ENCODE assay signal across 9 cellular contexts in genomic region chr6:14784596-14785360, GRCh38.
DNase-seq lines count a peak whose midpoint lies in the region; ATAC-seq, FAIRE-seq and TF ChIP-seq lines count a peak whose summit lies in the region.
"Had no signal": no experiment of that assay in that cellular context is flagged by ENCODE, and none has a peak within 500 bp of the region (broad histone marks: within the 10 kb centered on the region; RNA-seq: fewer than 3 reads in every experiment).

No MANE protein-coding gene starts in this region.

- peaks cover 3% of the 10 kb centered on the region for H3K36me3 Mint-ChIP-seq in activated CD4-positive, alpha-beta T cell treated with anti-CD3 and anti-CD28 coated beads for 36 hours (ENCODE audit: low read depth)
- H3K36me3 Mint-ChIP-seq in progenitor cell of endocrine pancreas (ENCODE audit: insufficient read depth): no peaks in the 10 kb centered on the region
- no peaks in the 10 kb centered on the region for H3K36me3 Mint-ChIP-seq in stimulated activated naive B cell treated with anti-CD40 and anti-IgM and Interleukin-4, amounts not matched to agents 10 μg/mL and 1 μg/mL and 100 μg/mL, for 72 hours

- peaks cover 6% of the 10 kb centered on the region for H3K9me3 Mint-ChIP-seq in activated CD4-positive, alpha-beta T cell treated with anti-CD3 and anti-CD28 coated beads for 36 hours (ENCODE audit: low read depth)
- H3K9me3 Mint-ChIP-seq in progenitor cell of endocrine pancreas (ENCODE audit: low read depth): peaks cover 3% of the 10 kb centered on the region
- peaks cover 0 to 3% of the 10 kb centered on the region in 2 donors for H3K9me3 Mint-ChIP-seq in stimulated activated naive B cell treated with anti-CD40 and anti-IgM and Interleukin-4, amounts not matched to agents 10 μg/mL and 1 μg/mL and 100 μg/mL, for 72 hours

- TF ChIP-seq CTCF in bronchial epithelial cell (IDR thresholded peaks at IDR 0.05; ENCODE audit: insufficient read depth, low read length, severe bottlenecking): no peak
- no peak for TF ChIP-seq CTCF in progenitor cell of endocrine pancreas (IDR thresholded peaks at IDR 0.05; ENCODE audit: unreplicated experiment)
- TF ChIP-seq CTCF in PC-9 (conservative IDR thresholded peaks at IDR 0.05): no peak

- no peaks in the 10 kb centered on the region for H3K9me2 ChIP-seq in PC-9 (ENCODE audit: insufficient read depth)

- no peaks in the 10 kb centered on the region for H3K4me1 ChIP-seq in PC-9 (replicated peaks; ENCODE audit: insufficient read depth)

- H3K27me3 Mint-ChIP-seq in activated CD4-positive, alpha-beta T cell treated with anti-CD3 and anti-CD28 coated beads for 36 hours: no peaks in the 10 kb centered on the region
- H3K27me3 Mint-ChIP-seq in progenitor cell of endocrine pancreas: no peaks in the 10 kb centered on the region
- H3K27me3 Mint-ChIP-seq in stimulated activated naive B cell treated with anti-CD40 and anti-IgM and Interleukin-4, amounts not matched to agents 10 μg/mL and 1 μg/mL and 100 μg/mL, for 72 hours: no peaks in the 10 kb centered on the region
- H3K27me3 Mint-ChIP-seq: activated B cell treated with CpG ODN at 0.5 μM for 24 hours had no signal

- intact Hi-C loops in activated CD4-positive, alpha-beta T cell treated with anti-CD3 and anti-CD28 coated beads for 36 hours (cut with DNase I, micrococcal nuclease): loop anchor here in 1 of 2 experiments (5.0 kb wide), 1 partner anchor 37 kb away; no protein-coding TSS in a partner anchor
- intact Hi-C loops in PC-9 (cut with micrococcal nuclease; ENCODE audit: unreplicated experiment): no loop called here

- no peak overlapping the region for H3K4me2 ChIP-seq in PC-9

- H3K79me2 ChIP-seq in PC-9 (ENCODE audit: low read depth): no peaks in the 10 kb centered on the region

- no peaks in the 10 kb centered on the region for H3F3A ChIP-seq in PC-9 (ENCODE audit: insufficient read depth, low read depth)

- peak; percentile 66 for ATAC-seq in activated CD4-positive, alpha-beta T cell treated with anti-CD3 and anti-CD28 coated beads for 36 hours
- ATAC-seq in stimulated activated naive B cell treated with anti-CD40 and anti-IgM and Interleukin-4, amounts not matched to agents 10 μg/mL and 1 μg/mL and 100 μg/mL, for 72 hours (replicated peaks): no peak

- POLR2A ChIA-PET in activated CD4-positive, alpha-beta T cell treated with anti-CD3 and anti-CD28 coated beads for 36 hours (lab: Charles Lee): interaction anchor here (0.6 kb wide), 1 partner anchor 300 kb away, joined by 3 read pairs; no protein-coding TSS in a partner anchor
- POLR2A ChIA-PET in PC-9 (lab: Charles Lee; ENCODE audit: unreplicated experiment): no interaction called here

- no peak overlapping the region for H3K27ac ChIP-seq in PC-9

- H3K36me3 ChIP-seq in bronchial epithelial cell (ENCODE audit: control insufficient read depth, insufficient read depth, low read length) (no peaks in the 10 kb centered on the region), PC-9 (ENCODE audit: low read depth) (no peaks in the 10 kb centered on the region)

- peak overlapping the region; percentile 38 for H3K4me3 Mint-ChIP-seq in activated CD4-positive, alpha-beta T cell treated with anti-CD3 and anti-CD28 coated beads for 36 hours
- peak overlapping the region; percentile 2 for H3K4me3 Mint-ChIP-seq in progenitor cell of endocrine pancreas (ENCODE audit: low read depth)
- no peak overlapping the region for H3K4me3 Mint-ChIP-seq in stimulated activated naive B cell treated with anti-CD40 and anti-IgM and Interleukin-4, amounts not matched to agents 10 μg/mL and 1 μg/mL and 100 μg/mL, for 72 hours
- H3K4me3 Mint-ChIP-seq: activated B cell treated with CpG ODN at 0.5 μM for 24 hours had no signal

- H2AFZ ChIP-seq in PC-9: no peak overlapping the region

- H3K27me3 ChIP-seq in bronchial epithelial cell (ENCODE audit: control insufficient read depth, insufficient read depth, low read length) (no peaks in the 10 kb centered on the region), PC-9 (ENCODE audit: insufficient read depth, low read depth) (no peaks in the 10 kb centered on the region)

- DNase-seq in activated CD4-positive, alpha-beta T cell treated with anti-CD3 and anti-CD28 coated beads for 36 hours: peak; percentile 42
- DNase-seq in activated CD4-positive, alpha-beta T cell treated with anti-CD3 and anti-CD28 coated beads for 1 hour: no peak
- DNase-seq in NCI-H748 treated with DMSO at 0.1 percent for 48 hours (lab: John Stamatoyannopoulos, UW): peak; percentile 97
- DNase-seq in bronchial epithelial cell (ENCODE audit: low read depth): peak; percentile 46
- DNase-seq in progenitor cell of endocrine pancreas (ENCODE audit: low spot score, unreplicated experiment): no peak
- no peak for DNase-seq in stimulated activated naive B cell treated with anti-CD40 and anti-IgM and Interleukin-4, amounts not matched to agents 10 μg/mL and 1 μg/mL and 100 μg/mL, for 72 hours
- no peak for DNase-seq in urothelium cell line (ENCODE audit: low spot score)
- no peak for DNase-seq in PC-9
- DNase-seq: activated B cell treated with CpG ODN at 0.5 μM for 24 hours had no signal

- peaks cover 43% of the 10 kb centered on the region for H3K4me1 Mint-ChIP-seq in activated CD4-positive, alpha-beta T cell treated with anti-CD3 and anti-CD28 coated beads for 36 hours
- peaks cover 19% of the 10 kb centered on the region for H3K4me1 Mint-ChIP-seq in progenitor cell of endocrine pancreas (ENCODE audit: low read depth)
- H3K4me1 Mint-ChIP-seq in stimulated activated naive B cell treated with anti-CD40 and anti-IgM and Interleukin-4, amounts not matched to agents 10 μg/mL and 1 μg/mL and 100 μg/mL, for 72 hours: peaks cover 6 to 23% of the 10 kb centered on the region in 2 donors

- no peaks in the 10 kb centered on the region for H4K20me1 ChIP-seq in PC-9 (ENCODE audit: insufficient read depth)

- H3K4me3 ChIP-seq in bronchial epithelial cell (ENCODE audit: low read depth, low read length) (no peak overlapping the region), PC-9 (no peak overlapping the region)

- CTCF ChIA-PET in activated CD4-positive, alpha-beta T cell treated with anti-CD3 and anti-CD28 coated beads for 36 hours (lab: Charles Lee): interaction anchor here (0.9 to 1.4 kb wide), 2 partner anchors 14 to 34 kb away, joined by 4 to 5 read pairs; no protein-coding TSS in a partner anchor
- CTCF ChIA-PET in PC-9 (lab: Charles Lee): no interaction called here

- BruUV-seq in PC-9 (replicated peaks; lab: Mats Ljungman, UMichigan): no TSS peak

- H3K9me3 ChIP-seq in PC-9 (ENCODE audit: insufficient read depth, low read depth): no peaks in the 10 kb centered on the region

- H3K27ac Mint-ChIP-seq in activated CD4-positive, alpha-beta T cell treated with anti-CD3 and anti-CD28 coated beads for 36 hours: peak overlapping the region; percentile 81
- H3K27ac Mint-ChIP-seq in progenitor cell of endocrine pancreas: peak overlapping the region; percentile 67
- H3K27ac Mint-ChIP-seq in stimulated activated naive B cell treated with anti-CD40 and anti-IgM and Interleukin-4, amounts not matched to agents 10 μg/mL and 1 μg/mL and 100 μg/mL, for 72 hours: no peak overlapping the region
- H3K27ac Mint-ChIP-seq: activated B cell treated with CpG ODN at 0.5 μM for 24 hours had no signal

- no peak for FAIRE-seq in bronchial epithelial cell (lab: Jason Lieb, UNC)
- no peak for FAIRE-seq in urothelium cell line (lab: Jason Lieb, UNC)

Comparison
In these comparisons a context has a peak if more than half of its experiments do, and no peak if none do; other contexts are left out.
1. DNase-seq: peak in activated CD4-positive, alpha-beta T cell treated with anti-CD3 and anti-CD28 coated beads for 36 hours (single experiment), NCI-H748 treated with DMSO at 0.1 percent for 48 hours (single experiment) and bronchial epithelial cell (single experiment); none in activated CD4-positive, alpha-beta T cell treated with anti-CD3 and anti-CD28 coated beads for 1 hour (single experiment), progenitor cell of endocrine pancreas (single experiment), stimulated activated naive B cell treated with anti-CD40 and anti-IgM and Interleukin-4, amounts not matched to agents 10 μg/mL and 1 μg/mL and 100 μg/mL, for 72 hours (single experiment), urothelium cell line (single experiment) and PC-9 (0 of 2).
2. H3K4me3 Mint-ChIP-seq: peak in activated CD4-positive, alpha-beta T cell treated with anti-CD3 and anti-CD28 coated beads for 36 hours (single experiment) and progenitor cell of endocrine pancreas (single experiment); none in stimulated activated naive B cell treated with anti-CD40 and anti-IgM and Interleukin-4, amounts not matched to agents 10 μg/mL and 1 μg/mL and 100 μg/mL, for 72 hours (0 of 2).